In genomic region chr22:49007013-49007653, GRCh38 we compare ENCODE assay signal across 18 cellular contexts.
"Had no signal": no experiment of that assay in that cellular context is flagged by ENCODE, and none has a peak within 500 bp of the region (broad histone marks: within the 10 kb centered on the region; RNA-seq: fewer than 3 reads in every experiment).

No MANE protein-coding gene starts in this region.

- ATAC-seq: foreskin keratinocyte; stimulated activated effector memory CD8-positive, alpha-beta T cell treated with anti-CD3 and anti-CD28 coated beads, Interleukin-12 subunit alpha, Interleukin-12 subunit beta, amount 100 ng/mL, for 72 hours had no signal

- H3K36me3 Mint-ChIP-seq: activated naive CD8-positive, alpha-beta T cell; mesothelial cell of epicardium; stimulated activated effector memory CD8-positive, alpha-beta T cell treated with anti-CD3 and anti-CD28 coated beads, Interleukin-12 subunit alpha, Interleukin-12 subunit beta, amount 100 ng/mL, for 72 hours had no signal

- H3K9me3 ChIP-seq: lower lobe of right lung, ovary, thyroid gland, uterus had no signal

- H3K4me3 Mint-ChIP-seq: activated B cell treated with CpG ODN at 0.5 μM for 24 hours; activated CD4-positive, alpha-beta T cell treated with anti-CD3 and anti-CD28 coated beads, Interleukin-2, amount 10 ng/mL, durations not matched to agents 7 days and 5 days; activated naive CD8-positive, alpha-beta T cell; mesothelial cell of epicardium; stimulated activated effector memory CD8-positive, alpha-beta T cell treated with anti-CD3 and anti-CD28 coated beads, Interleukin-12 subunit alpha, Interleukin-12 subunit beta, amount 100 ng/mL, for 72 hours had no signal

- H3K27me3 Mint-ChIP-seq: activated B cell treated with CpG ODN at 0.5 μM for 24 hours; activated CD4-positive, alpha-beta T cell treated with anti-CD3 and anti-CD28 coated beads, Interleukin-2, amount 10 ng/mL, durations not matched to agents 7 days and 5 days; activated naive CD8-positive, alpha-beta T cell had no signal

- DNase-seq: activated B cell treated with CpG ODN at 0.5 μM for 24 hours; activated CD4-positive, alpha-beta T cell treated with anti-CD3 and anti-CD28 coated beads, Interleukin-2, amount 10 ng/mL, durations not matched to agents 7 days and 5 days; activated gamma-delta T cell treated with Interleukin-2 at 50 U/mL for 16 hours; amniotic stem cell; central memory CD4-positive, alpha-beta T cell; cortex of kidney; effector CD8-positive, alpha-beta T cell; foreskin keratinocyte; glutamatergic neuron; lower lobe of right lung; stimulated activated CD4-positive, alpha-beta T cell treated with anti-CD3 and anti-CD28 coated beads, Interleukin-12 subunit alpha, Interleukin-12 subunit beta, amount 100 ng/mL, for 4 hours; T-helper 2 cell; thyroid gland; uterus had no signal

- H3K36me3 ChIP-seq: lower lobe of right lung, ovary, thyroid gland, uterus had no signal

- H3K4me3 ChIP-seq: lower lobe of right lung, ovary, thyroid gland, uterus had no signal

- H3K27ac Mint-ChIP-seq: activated B cell treated with CpG ODN at 0.5 μM for 24 hours; activated CD4-positive, alpha-beta T cell treated with anti-CD3 and anti-CD28 coated beads, Interleukin-2, amount 10 ng/mL, durations not matched to agents 7 days and 5 days; activated naive CD8-positive, alpha-beta T cell; mesothelial cell of epicardium; stimulated activated effector memory CD8-positive, alpha-beta T cell treated with anti-CD3 and anti-CD28 coated beads, Interleukin-12 subunit alpha, Interleukin-12 subunit beta, amount 100 ng/mL, for 72 hours had no signal

- H3K27me3 ChIP-seq: foreskin keratinocyte, ovary, thyroid gland, uterus had no signal

- H3K4me1 ChIP-seq: foreskin keratinocyte, lower lobe of right lung, thyroid gland, uterus had no signal

- H3K9me3 Mint-ChIP-seq: activated CD4-positive, alpha-beta T cell treated with anti-CD3 and anti-CD28 coated beads, Interleukin-2, amount 10 ng/mL, durations not matched to agents 7 days and 5 days; stimulated activated effector memory CD8-positive, alpha-beta T cell treated with anti-CD3 and anti-CD28 coated beads, Interleukin-12 subunit alpha, Interleukin-12 subunit beta, amount 100 ng/mL, for 72 hours had no signal

- H3K27ac ChIP-seq: foreskin keratinocyte, lower lobe of right lung, ovary, thyroid gland, uterus had no signal

- H3K4me1 Mint-ChIP-seq: activated B cell treated with CpG ODN at 0.5 μM for 24 hours; activated CD4-positive, alpha-beta T cell treated with anti-CD3 and anti-CD28 coated beads, Interleukin-2, amount 10 ng/mL, durations not matched to agents 7 days and 5 days; mesothelial cell of epicardium; stimulated activated effector memory CD8-positive, alpha-beta T cell treated with anti-CD3 and anti-CD28 coated beads, Interleukin-12 subunit alpha, Interleukin-12 subunit beta, amount 100 ng/mL, for 72 hours had no signal
